ENCODE assay signal across 18 cellular contexts in genomic region chr2:41912766-41913165, GRCh38.
DNase-seq lines count a peak whose midpoint lies in the region; ATAC-seq and TF ChIP-seq lines count a peak whose summit lies in the region.
"Had no signal": no experiment of that assay in that cellular context is flagged by ENCODE, and none has a peak within 500 bp of the region (broad histone marks: within the 10 kb centered on the region; RNA-seq: fewer than 3 reads in every experiment).

No MANE protein-coding gene starts in this region.

- intact Hi-C loops in Right ventricle myocardium superior (cut with DNase I) (no loop called here), gastrocnemius medialis (cut with DNase I; ENCODE audit: low total_unique reads) (no loop called here)

- H3K4me3 ChIP-seq in right atrium auricular region (no peak overlapping the region), gastrocnemius medialis (no peak overlapping the region), SJCRH30 (no peak overlapping the region)

- H3K4me1 ChIP-seq in right atrium auricular region = no peaks in the 10 kb centered on the region
- peaks cover 16 to 17% of the 10 kb centered on the region in 2 donors for H3K4me1 ChIP-seq in gastrocnemius medialis
- peaks cover 32% of the 10 kb centered on the region for H3K4me1 ChIP-seq in SJCRH30

- no peaks in the 10 kb centered on the region for H3K9me3 ChIP-seq in right atrium auricular region
- H3K9me3 ChIP-seq in gastrocnemius medialis = no peaks in the 10 kb centered on the region
- no peaks in the 10 kb centered on the region; the same call in 1 of the 2 replicates for H3K9me3 ChIP-seq in SJCRH30 (replicated peaks)

- TF ChIP-seq CTCF in right atrium auricular region (IDR thresholded peaks at IDR 0.05) (no peak), gastrocnemius medialis (IDR thresholded peaks at IDR 0.05 in 4 of 5, conservative IDR thresholded peaks at IDR 0.05 in 1 of 5) (no peak)

- in situ Hi-C loops in gastrocnemius medialis (cut with MboI; ENCODE audit: low sequenced_read_pairs in 4 of 4) = no loop called here

- DNase-seq in Right ventricle myocardium superior = no peak
- no peak for DNase-seq in right atrium auricular region (ENCODE audit: low spot score)
- DNase-seq in left lobe of liver (ENCODE audit: low spot score) = peak; percentile 67
- DNase-seq in gastrocnemius medialis = no peak
- no peak for DNase-seq in SJCRH30
- DNase-seq in activated CD4-positive, alpha-beta T cell treated with anti-CD3 and anti-CD28 coated beads for 4 hours = no peak
- no peak for DNase-seq in stimulated activated CD4-positive, alpha-beta T cell treated with anti-CD3 and anti-CD28 coated beads, Interleukin-4, amount 100 ng/mL, for 1 hour
- DNase-seq: 8988T; DMS 273 treated with DMSO at 0.1 percent for 48 hours; H9; NCI-H1417; NCI-H187; NCI-H2107; NCI-H510A; NCI-H748 treated with DMSO at 0.1 percent for 48 hours; NK-92 treated with Interleukin-12 subunit alpha and Interleukin-12 subunit beta, amount 100 ng/mL, for 24 hours had no signal

- H3K27me3 ChIP-seq in right atrium auricular region = no peaks in the 10 kb centered on the region
- no peaks in the 10 kb centered on the region for H3K27me3 ChIP-seq in gastrocnemius medialis
- no peaks in the 10 kb centered on the region for H3K27me3 ChIP-seq in SJCRH30

- TF ChIP-seq POLR2A in gastrocnemius medialis (IDR thresholded peaks at IDR 0.05) = no peak

- no peaks in the 10 kb centered on the region for H3K36me3 ChIP-seq in right atrium auricular region
- no peaks in the 10 kb centered on the region for H3K36me3 ChIP-seq in gastrocnemius medialis
- no peaks in the 10 kb centered on the region for H3K36me3 ChIP-seq in SJCRH30

- H3K27ac ChIP-seq in right atrium auricular region (peak overlapping the region in 1 of 2 donors; percentile 45), gastrocnemius medialis (peak overlapping the region in 3 of 4 donors; percentile 4 to 60 (median 49)), SJCRH30 (no peak overlapping the region)
- H3K27ac ChIP-seq: KMS-11 had no signal

- ATAC-seq in Right ventricle myocardium superior (ENCODE audit: poor library complexity) (peak; percentile 57), left lobe of liver (peak; percentile 62), gastrocnemius medialis (no peak), HG02884 (IDR thresholded peaks at IDR 0.05; ENCODE audit: unreplicated experiment) (no peak)

Comparison
In these comparisons a context has a peak if more than half of its experiments do, and no peak if none do; other contexts are left out.
1. ATAC-seq: peak in Right ventricle myocardium superior (single experiment) and left lobe of liver (single experiment); none in gastrocnemius medialis (0 of 2) and HG02884 (single experiment).